Comparison of ENCODE assay signal across 10 cellular contexts in the genomic region with DNA sequence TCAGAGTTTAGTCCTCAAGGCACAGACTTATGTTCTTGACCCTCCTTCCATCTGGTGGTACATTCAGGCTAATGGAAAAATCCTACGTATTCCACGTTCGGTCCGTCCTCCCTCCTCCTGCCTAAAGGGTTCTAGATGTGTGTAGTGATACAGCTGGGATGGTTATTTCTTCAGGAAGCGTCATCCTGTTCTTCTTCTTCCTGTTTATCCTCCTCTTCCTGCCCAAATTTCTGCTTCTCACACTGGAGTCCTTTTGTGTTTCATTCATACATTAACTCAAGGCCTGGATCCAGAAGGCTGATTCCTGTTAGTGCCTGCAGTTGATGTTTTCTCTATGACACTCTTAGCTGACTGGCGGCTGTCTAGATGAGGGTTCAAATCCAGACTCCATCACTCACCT. TPM values are rescaled to one million over a fixed set of nuclear protein-coding genes. Genes with fewer than 3 reads are reported as not detected.
"Had no signal": no experiment of that assay in that cellular context is flagged by ENCODE, and none has a peak within 500 bp of the region (broad histone marks: within the 10 kb centered on the region; RNA-seq: fewer than 3 reads in every experiment).

No MANE protein-coding gene starts in this region.

- H3K9me3 ChIP-seq: HAP-1 had no signal

- H3K4me1 Mint-ChIP-seq: IgD-negative memory B cell had no signal

- DNase-seq: GM23248, H7, HFFc6, KBM-7 had no signal

- H3K36me3 Mint-ChIP-seq: IgD-negative memory B cell had no signal

- H3K4me3 ChIP-seq: GM23248, HAP-1 had no signal

- H3K27ac Mint-ChIP-seq: HFFc6, IgD-negative memory B cell had no signal

- H3K9ac ChIP-seq: GM23248 had no signal

- H3K4me3 Mint-ChIP-seq: HFFc6, IgD-negative memory B cell had no signal

- H3K27ac ChIP-seq: GM23248, HL-60 had no signal

- H3K4me1 ChIP-seq: HAP-1 had no signal

- H3K36me3 ChIP-seq: HAP-1 had no signal

RNA-seq across cellular contexts. Expression of a gene that starts 16.8 kb away (rescaled TPM):
- total RNA-seq: GM23248, H4, HFFc6, HT1080 had no signal
- polyA plus RNA-seq: GM23248, IgD-negative memory B cell had no signal

RNA-seq across cellular contexts. Expression of a gene that starts 50.6 kb away (rescaled TPM):
- total RNA-seq: GM23248, H4, H7, HepG2, HFFc6, HT1080 had no signal
- polyA plus RNA-seq: GM23248, HepG2, IgD-negative memory B cell had no signal
